Comparison of ENCODE assay signal across 33 cellular contexts in the genomic region with DNA sequence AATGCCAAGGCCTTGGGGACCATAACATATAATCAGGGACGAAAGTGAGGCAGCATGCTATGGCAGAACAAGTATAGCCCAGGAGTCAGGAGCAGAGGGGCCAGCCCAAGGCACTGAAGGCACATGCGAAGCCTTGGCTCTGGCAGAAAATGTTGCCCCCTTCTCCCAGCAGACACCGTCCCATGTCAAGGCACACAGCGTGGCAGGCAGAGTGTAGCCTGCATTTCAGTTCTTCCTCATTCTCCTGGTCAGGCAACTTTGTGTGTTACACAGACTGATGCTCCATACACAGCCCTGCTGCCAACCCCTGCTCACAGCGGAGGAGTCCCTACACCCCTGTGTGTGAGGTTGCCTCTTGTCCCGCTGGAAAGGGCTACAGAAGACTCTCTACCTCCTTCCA.
A peak's percentile ranks its signal among the peaks of the same experiment; 100 is the strongest.
DNase-seq lines count a peak whose midpoint lies in the region; ATAC-seq and TF ChIP-seq lines count a peak whose summit lies in the region.
"Had no signal": no experiment of that assay in that cellular context is flagged by ENCODE, and none has a peak within 500 bp of the region (broad histone marks: within the 10 kb centered on the region; RNA-seq: fewer than 3 reads in every experiment).

No MANE protein-coding gene starts in this region.

- H2AFZ ChIP-seq in IMR-90 (replicated peaks; ENCODE audit: low read length, poor library complexity), result no peak overlapping the region
- H2AFZ ChIP-seq in neuronal stem cell (ENCODE audit: low read length), result no peak overlapping the region
- no peak overlapping the region for H2AFZ ChIP-seq in mammary epithelial cell (ENCODE audit: low read depth, low read length)

- peak overlapping the region; percentile 24 for H2AK9ac ChIP-seq in IMR-90 (replicated peaks; ENCODE audit: low read depth, low read length, poor library complexity)

- TF ChIP-seq RAD21 in IMR-90 (IDR thresholded peaks at IDR 0.05; ENCODE audit: low read length), result no peak

- CTCF ChIA-PET in IMR-90 (lab: Yijun Ruan, JAX) (no interaction called here), HEK293T (lab: Yijun Ruan, JAX) (no interaction called here), mammary epithelial cell (lab: Charles Lee; ENCODE audit: low non-redundant PET) (no interaction called here)

- H3K9ac ChIP-seq in IMR-90 (ENCODE audit: low read depth, low read length) (no peak overlapping the region), neuronal stem cell (ENCODE audit: low read depth, low read length, poor library complexity) (no peak overlapping the region), mammary epithelial cell (ENCODE audit: insufficient read depth, low read length) (no peak overlapping the region)
- H3K9ac ChIP-seq: BLaER1; BLaER1 treated with 17β-estradiol and CSF1 and Interleukin-3, amounts not matched to agents 10 nM and 100 nM had no signal

- no peak overlapping the region for H4K8ac ChIP-seq in IMR-90 (ENCODE audit: low read depth in 2 of 2, low read length in 2 of 2)
- H4K8ac ChIP-seq in neuronal stem cell (ENCODE audit: low read depth, low read length), result no peak overlapping the region

- H2BK12ac ChIP-seq in neuronal stem cell (ENCODE audit: low read length), result no peak overlapping the region

- no peaks in the 10 kb centered on the region for H3K36me3 ChIP-seq in IMR-90 (ENCODE audit: control insufficient read depth, insufficient read depth, low read length)
- H3K36me3 ChIP-seq in KOPT-K1 (ENCODE audit: insufficient read depth, low read length), result no peaks in the 10 kb centered on the region; the same call in 1 of the 2 replicates
- no peaks in the 10 kb centered on the region for H3K36me3 ChIP-seq in WERI-Rb-1
- H3K36me3 ChIP-seq in neuronal stem cell (replicated peaks in 1 of 2; ENCODE audit: control insufficient read depth in 2 of 2, insufficient read depth in 2 of 2, low read length in 2 of 2), result no peaks in the 10 kb centered on the region
- H3K36me3 ChIP-seq in mammary epithelial cell (ENCODE audit: insufficient read depth, low read length), result no peaks in the 10 kb centered on the region
- H3K36me3 ChIP-seq: BE2C; BLaER1; BLaER1 treated with 17β-estradiol and CSF1 and Interleukin-3, amounts not matched to agents 10 nM and 100 nM had no signal

- H3K4me1 ChIP-seq in IMR-90 (ENCODE audit: control insufficient read depth, insufficient read depth, low read length) (no peaks in the 10 kb centered on the region), neuronal stem cell (ENCODE audit: control insufficient read depth in 2 of 2, insufficient read depth in 1 of 2, low read depth in 1 of 2, low read length in 2 of 2) (peaks cover 0 to 6% of the 10 kb centered on the region in 2 donors), mammary epithelial cell (ENCODE audit: insufficient read depth, low read length) (no peaks in the 10 kb centered on the region)
- H3K4me1 ChIP-seq: A549, BE2C, Caco-2 had no signal

- H3K56ac ChIP-seq in IMR-90 (ENCODE audit: extremely low read depth, insufficient read depth, low read length), result no peak overlapping the region

- H2BK20ac ChIP-seq in IMR-90 (ENCODE audit: low read depth, low read length), result no peak overlapping the region

- TF ChIP-seq CTCF in IMR-90 (conservative IDR thresholded peaks at IDR 0.05; ENCODE audit: low read depth, low read length) (no peak), WERI-Rb-1 (IDR thresholded peaks at IDR 0.05; ENCODE audit: low read depth, low read length) (no peak), mammary epithelial cell (conservative IDR thresholded peaks at IDR 0.05 in 1 of 2, IDR thresholded peaks at IDR 0.05 in 1 of 2; ENCODE audit: extremely low read depth in 1 of 2, insufficient read depth in 1 of 2, low read depth in 1 of 2, low read length in 2 of 2) (no peak)

- H4K20me1 ChIP-seq in IMR-90 (ENCODE audit: insufficient read depth, low read length) (no peaks in the 10 kb centered on the region), mammary epithelial cell (ENCODE audit: insufficient read depth, low read length) (no peaks in the 10 kb centered on the region)
- H4K20me1 ChIP-seq: BLaER1; BLaER1 treated with 17β-estradiol and CSF1 and Interleukin-3, amounts not matched to agents 10 nM and 100 nM had no signal

- H4K91ac ChIP-seq in IMR-90 (ENCODE audit: insufficient read depth, low read depth, low read length), result no peak overlapping the region
- H4K91ac ChIP-seq in neuronal stem cell (ENCODE audit: low read depth, low read length, poor library complexity), result no peak overlapping the region

- no peak for TF ChIP-seq POLR2A in IMR-90 (IDR thresholded peaks at IDR 0.05; ENCODE audit: low read depth, low read length)

- H3K9me1 ChIP-seq in IMR-90 (ENCODE audit: insufficient read depth, low read length), result no peaks in the 10 kb centered on the region

- H3K4me2 ChIP-seq in IMR-90 (ENCODE audit: low read depth, low read length) (no peak overlapping the region), neuronal stem cell (ENCODE audit: insufficient read depth, low read length, poor library complexity, severe bottlenecking) (no peak overlapping the region), mammary epithelial cell (ENCODE audit: insufficient read depth, low read depth, low read length) (no peak overlapping the region)
- H3K4me2 ChIP-seq: A549, BLaER1 had no signal

- BruUV-seq in IMR-90 (replicated peaks; lab: Mats Ljungman, UMichigan) (no TSS peak), mammary epithelial cell (replicated peaks; lab: Mats Ljungman, UMichigan) (no TSS peak)

- H3K27me3 ChIP-seq in IMR-90 (ENCODE audit: control insufficient read depth, insufficient read depth, low read length), result no peaks in the 10 kb centered on the region
- H3K27me3 ChIP-seq in WERI-Rb-1 (ENCODE audit: insufficient read depth, low read depth, severe bottlenecking), result no peaks in the 10 kb centered on the region
- no peaks in the 10 kb centered on the region for H3K27me3 ChIP-seq in neuronal stem cell (ENCODE audit: control insufficient read depth in 3 of 3, insufficient read depth in 3 of 3, low read depth in 1 of 3, low read length in 3 of 3)
- H3K27me3 ChIP-seq in mammary epithelial cell (ENCODE audit: insufficient read depth, low read length), result no peaks in the 10 kb centered on the region
- H3K27me3 ChIP-seq: BE2C; BLaER1; BLaER1 treated with 17β-estradiol and CSF1 and Interleukin-3, amounts not matched to agents 10 nM and 100 nM had no signal

- H3K14ac ChIP-seq in IMR-90 (replicated peaks; ENCODE audit: low read depth, low read length) (no peak overlapping the region), neuronal stem cell (ENCODE audit: low read length) (no peak overlapping the region)

- H2AK5ac ChIP-seq in IMR-90 (ENCODE audit: low read depth, low read length) (no peak overlapping the region), neuronal stem cell (ENCODE audit: low read depth, low read length) (no peak overlapping the region)

- no peak overlapping the region for H2BK5ac ChIP-seq in IMR-90 (ENCODE audit: low read depth, low read length, poor library complexity, severe bottlenecking)
- no peak overlapping the region for H2BK5ac ChIP-seq in neuronal stem cell (ENCODE audit: low read length)

- H2BK120ac ChIP-seq in IMR-90 (ENCODE audit: low read depth, low read length) (no peak overlapping the region), neuronal stem cell (ENCODE audit: low read depth, low read length) (no peak overlapping the region)

- H3K23ac ChIP-seq in IMR-90 (ENCODE audit: low read depth, low read length), result no peak overlapping the region
- H3K23ac ChIP-seq in neuronal stem cell (ENCODE audit: low read depth, low read length, poor library complexity), result no peak overlapping the region

- H2BK15ac ChIP-seq in IMR-90 (ENCODE audit: low read depth, low read length), result no peak overlapping the region
- no peak overlapping the region for H2BK15ac ChIP-seq in neuronal stem cell (ENCODE audit: low read length)

- no peak for ATAC-seq in IMR-90 (ENCODE audit: low read depth)
- ATAC-seq: A549; CD8-positive, alpha-beta T cell had no signal

- intact Hi-C loops in IMR-90 (cut with micrococcal nuclease), result no loop called here
- intact Hi-C loops in mammary epithelial cell (cut with micrococcal nuclease), result no loop called here

- 40% methylated on average over 2 of the region's 6 CpGs; no CpG with 5 or more reads in 1 of the 2 experiments for whole genome bisulfite sequencing in IMR-90 (ENCODE audit: extremely low coverage in 2 of 2, insufficient read length in 1 of 2), 2 experiments
- no CpG with 5 or more reads among the region's 6 CpGs for WGBS in neuronal stem cell (ENCODE audit: extremely low coverage in 2 of 2, insufficient read length in 2 of 2, insufficient replicate concordance in 1 of 2), 2 donors
- 63% methylated on average over 6 of the region's 6 CpGs for WGBS in mammary epithelial cell (ENCODE audit: low coverage, missing lambda C conversion rate)

- H3K27ac ChIP-seq in IMR-90 (ENCODE audit: insufficient read depth, low read length) (no peak overlapping the region), KOPT-K1 (ENCODE audit: low read depth, low read length, poor library complexity, severe bottlenecking) (peak overlapping the region; percentile 71), WERI-Rb-1 (peak overlapping the region; percentile 8), neuronal stem cell (replicated peaks; ENCODE audit: low read length) (no peak overlapping the region), mammary epithelial cell (ENCODE audit: insufficient read depth, low read depth, low read length) (no peak overlapping the region)
- H3K27ac ChIP-seq: 22Rv1; A549; BLaER1; BLaER1 treated with 17β-estradiol and CSF1 and Interleukin-3, amounts not matched to agents 10 nM and 100 nM; C4-2B had no signal

- H3K9me3 ChIP-seq in IMR-90 (ENCODE audit: control insufficient read depth, insufficient read depth, low read length), result peaks cover 7% of the 10 kb centered on the region
- H3K9me3 ChIP-seq in KOPT-K1 (ENCODE audit: insufficient read depth, low read length, poor library complexity, severe bottlenecking), result no peaks in the 10 kb centered on the region
- no peaks in the 10 kb centered on the region for H3K9me3 ChIP-seq in WERI-Rb-1 (ENCODE audit: severe bottlenecking)
- H3K9me3 ChIP-seq in neuronal stem cell (replicated peaks in 1 of 2; ENCODE audit: control insufficient read depth in 2 of 2, insufficient read depth in 1 of 2, low read depth in 1 of 2, low read length in 2 of 2), result no peaks in the 10 kb centered on the region
- H3K9me3 ChIP-seq in mammary epithelial cell (replicated peaks; ENCODE audit: insufficient read depth, low read length), result no peaks in the 10 kb centered on the region
- H3K9me3 ChIP-seq: A549, BE2C, BLaER1, Caco-2 had no signal

- POLR2A ChIA-PET in IMR-90 (lab: Charles Lee; ENCODE audit: unreplicated experiment) (no interaction called here), HEK293T (lab: Yijun Ruan, JAX) (no interaction called here)

- H3K79me1 ChIP-seq in IMR-90 (ENCODE audit: low read depth in 1 of 2, low read length in 2 of 2) (no peaks in the 10 kb centered on the region), neuronal stem cell (ENCODE audit: low read depth, low read length) (no peaks in the 10 kb centered on the region)

- H3K18ac ChIP-seq in IMR-90 (ENCODE audit: low read depth, low read length), result no peak overlapping the region
- peak overlapping the region; percentile 15 for H3K18ac ChIP-seq in neuronal stem cell (ENCODE audit: low read length)

- H3K79me2 ChIP-seq in mammary epithelial cell (ENCODE audit: insufficient read depth, low read length), result no peaks in the 10 kb centered on the region

- no peak overlapping the region for H3K4ac ChIP-seq in IMR-90 (ENCODE audit: low read depth, low read length)
- no peak overlapping the region for H3K4ac ChIP-seq in neuronal stem cell (ENCODE audit: low read length)

- in situ Hi-C loops in IMR-90 (cut with MboI; ENCODE audit: low sequenced_read_pairs) (no loop called here), mammary epithelial cell (cut with MboI; ENCODE audit: low sequenced_read_pairs in 2 of 2) (no loop called here)

- H3K4me3 ChIP-seq in IMR-90 (ENCODE audit: insufficient read depth, low read depth, low read length) (no peak overlapping the region), WERI-Rb-1 (ENCODE audit: low read depth, low read length) (no peak overlapping the region), neuronal stem cell (ENCODE audit: low read length in 2 of 2) (no peak overlapping the region), mammary epithelial cell (replicated peaks in 1 of 3; ENCODE audit: insufficient read depth in 1 of 3, low read depth in 2 of 3, low read length in 3 of 3) (no peak overlapping the region)
- H3K4me3 ChIP-seq: A549; BLaER1; BLaER1 treated with 17β-estradiol and CSF1 and Interleukin-3, amounts not matched to agents 10 nM and 100 nM had no signal

- no peak for DNase-seq in IMR-90
- DNase-seq in WERI-Rb-1, result no peak
- no peak for DNase-seq in neuronal stem cell (ENCODE audit: low spot score)
- DNase-seq in activated CD8-positive, alpha-beta memory T cell treated with anti-CD3 and anti-CD28 coated beads for 24 hours, result no peak
- no peak for DNase-seq in HEK293T (ENCODE audit: extremely low spot score)
- no peak for DNase-seq in mammary epithelial cell
- no peak for DNase-seq in midbrain (lab: John Stamatoyannopoulos, UW)
- DNase-seq: 8988T; ACHN; AML-193; BE2C; C1 segment of cervical spinal cord; Caco-2; Calu3; CD4-positive, alpha-beta memory T cell; CD4-positive, alpha-beta T cell; CD4-positive, CD25-positive, alpha-beta regulatory T cell; CD8-positive, alpha-beta memory T cell; CD8-positive, alpha-beta T cell; COR-L47; DMS 273 treated with DMSO at 0.1 percent for 48 hours; DMS153; DMS53; DMS79; DMS79 treated with DMSO at 0.1 percent for 48 hours; DND-41; EL had no signal

- dilution Hi-C loops in IMR-90 (cut with HindIII; ENCODE audit: low sequenced_read_pairs, unreplicated experiment), result no loop called here
- dilution Hi-C loops in mammary epithelial cell (cut with HindIII; ENCODE audit: low sequenced_read_pairs), result no loop called here

- H4K5ac ChIP-seq in IMR-90 (ENCODE audit: low read depth, low read length), result no peak overlapping the region

Comparison
In these comparisons a context has a peak if more than half of its experiments do, and no peak if none do; other contexts are left out.
1. H3K27ac ChIP-seq: peak in KOPT-K1 (single experiment) and WERI-Rb-1 (single experiment); none in IMR-90 (single experiment), neuronal stem cell (single experiment) and mammary epithelial cell (single experiment).